ENCODE assay signal across 18 cellular contexts in genomic region chr5:135883441-135883840, GRCh38. TPM values are rescaled to one million over a fixed set of nuclear protein-coding genes. Genes with fewer than 3 reads are reported as not detected.
A peak's percentile ranks its signal among the peaks of the same experiment; 100 is the strongest.
DNase-seq lines count a peak whose midpoint lies in the region; ATAC-seq, FAIRE-seq and TF ChIP-seq lines count a peak whose summit lies in the region.
"Had no signal": no experiment of that assay in that cellular context is flagged by ENCODE, and none has a peak within 500 bp of the region (broad histone marks: within the 10 kb centered on the region; RNA-seq: fewer than 3 reads in every experiment).

No MANE protein-coding gene starts in this region.

- peaks cover 19% of the 10 kb centered on the region for H3K27me3 Mint-ChIP-seq in activated naive CD4-positive, alpha-beta T cell treated with anti-CD3 and anti-CD28 coated beads for 36 hours (ENCODE audit: low read depth)
- peaks cover 21 to 58% of the 10 kb centered on the region in 2 donors for H3K27me3 Mint-ChIP-seq in CD8-positive, alpha-beta memory T cell

- no peak for TF ChIP-seq RAD21 in GM12878 (IDR thresholded peaks at IDR 0.05; ENCODE audit: insufficient read depth, low read depth, low read length)

- FAIRE-seq in GM12878 (lab: Jason Lieb, UNC), result no peak

- CTCF ChIA-PET in activated naive CD4-positive, alpha-beta T cell treated with anti-CD3 and anti-CD28 coated beads for 36 hours (lab: Charles Lee), result interaction anchor here (1.3 kb wide), 1 partner anchor 329 kb away, joined by 3 read pairs; no protein-coding TSS in a partner anchor
- CTCF ChIA-PET in GM12878 (lab: Yijun Ruan, JAX), result no interaction called here
- CTCF ChIA-PET in CD8-positive, alpha-beta memory T cell (lab: Charles Lee), result no interaction called here

- H3K79me2 ChIP-seq in GM12878 (ENCODE audit: control insufficient read depth, insufficient read depth, low read length) (no peaks in the 10 kb centered on the region), osteoblast (ENCODE audit: insufficient read depth, low read length) (no peaks in the 10 kb centered on the region)

- H4K20me1 ChIP-seq in GM12878 (ENCODE audit: control insufficient read depth, insufficient read depth) (no peaks in the 10 kb centered on the region), osteoblast (ENCODE audit: insufficient read depth, low read length) (no peaks in the 10 kb centered on the region)

- no peaks in the 10 kb centered on the region for H3K36me3 Mint-ChIP-seq in activated naive CD4-positive, alpha-beta T cell treated with anti-CD3 and anti-CD28 coated beads for 36 hours (ENCODE audit: low read depth)
- H3K36me3 Mint-ChIP-seq in activated naive CD4-positive, alpha-beta T cell treated with anti-CD3 and anti-CD28 coated beads, Interleukin-2, amount 50 U/mL, for 72 hours, result no peaks in the 10 kb centered on the region
- no peaks in the 10 kb centered on the region for H3K36me3 Mint-ChIP-seq in CD8-positive, alpha-beta memory T cell
- H3K36me3 Mint-ChIP-seq: activated CD8-positive, alpha-beta memory T cell treated with anti-CD3 and anti-CD28 coated beads, Interleukin-2, amount 10 ng/mL, durations not matched to agents 7 days and 5 days had no signal

- TF ChIP-seq CTCF in GM12878 (IDR thresholded peaks at IDR 0.05 in 2 of 3, conservative IDR thresholded peaks at IDR 0.05 in 1 of 3; ENCODE audit: control insufficient read depth in 2 of 3, extremely low read depth in 1 of 3, insufficient read depth in 1 of 3, low read depth in 3 of 3, low read length in 3 of 3) (peak; percentile 38 to 44 (median 40); a peak in 4 of 6 replicates), osteoblast (IDR thresholded peaks at IDR 0.05; ENCODE audit: extremely low read depth, low read depth, low read length) (peak; percentile 25), ovary (IDR thresholded peaks at IDR 0.05) (no peak)

- TF ChIP-seq POLR2A in GM12878 (IDR thresholded peaks at IDR 0.05; ENCODE audit: low read depth, low read length) (no peak), ovary (IDR thresholded peaks at IDR 0.05) (no peak)

- WGBS in GM12878 (ENCODE audit: insufficient coverage, insufficient replicate concordance, low lambda C conversion rate, missing lambda C conversion rate), result 12% methylated on average over 4 of the region's 4 CpGs
- WGBS in ovary, 3 donors, result 74 to 83% (median 78%) methylated on average over 4 of the region's 4 CpGs

- peaks cover 4% of the 10 kb centered on the region for H3K4me1 Mint-ChIP-seq in activated naive CD4-positive, alpha-beta T cell treated with anti-CD3 and anti-CD28 coated beads for 36 hours (ENCODE audit: low read depth)
- peaks cover 8 to 9% (median 8%) of the 10 kb centered on the region in 3 donors for H3K4me1 Mint-ChIP-seq in CD8-positive, alpha-beta memory T cell

- in situ Hi-C loops in GM12878 (cut with MboI), result no loop called here

- TF ChIP-seq EP300 in GM12878 (IDR thresholded peaks at IDR 0.05; ENCODE audit: borderline replicate concordance in 1 of 2, control insufficient read depth in 1 of 2, low read depth in 2 of 2, low read length in 2 of 2) (no peak), ovary (IDR thresholded peaks at IDR 0.05) (no peak)

- H3K27me3 ChIP-seq in GM12878 (replicated peaks in 1 of 2; ENCODE audit: control insufficient read depth in 2 of 2, insufficient read depth in 2 of 2, low read length in 1 of 2), result no peaks in the 10 kb centered on the region
- peaks cover 24% of the 10 kb centered on the region for H3K27me3 ChIP-seq in osteoblast (ENCODE audit: insufficient read depth, low read length)
- no peaks in the 10 kb centered on the region for H3K27me3 ChIP-seq in CD8-positive, alpha-beta memory T cell (ENCODE audit: insufficient read depth, low read length, poor library complexity, severe bottlenecking)
- H3K27me3 ChIP-seq in ovary, result no peaks in the 10 kb centered on the region
- H3K27me3 ChIP-seq: vagina had no signal

- H2AFZ ChIP-seq in GM12878 (ENCODE audit: control insufficient read depth, low read depth, low read length) (no peak overlapping the region), osteoblast (ENCODE audit: low read length) (no peak overlapping the region)

- SMC1A ChIA-PET in GM12878 (lab: Charles Lee; ENCODE audit: uncharacterized antibody, unreplicated experiment), result no interaction called here

- RAD21 ChIA-PET in GM12878 (lab: Charles Lee; ENCODE audit: unreplicated experiment), result no interaction called here

- no TSS peak for BruUV-seq in GM12878 (replicated peaks; lab: Mats Ljungman, UMichigan)

- POLR2A ChIA-PET in GM12878 (lab: Charles Lee), result no interaction called here
- POLR2A ChIA-PET in CD8-positive, alpha-beta memory T cell (lab: Charles Lee), result no interaction called here

- H3K27ac ChIP-seq in GM12878 (ENCODE audit: control insufficient read depth, insufficient read depth), result no peak overlapping the region
- H3K27ac ChIP-seq in osteoblast (ENCODE audit: low read depth, low read length), result no peak overlapping the region
- H3K27ac ChIP-seq in CD8-positive, alpha-beta memory T cell (ENCODE audit: low read depth, low read length), result no peak overlapping the region
- no peak overlapping the region for H3K27ac ChIP-seq in ovary
- H3K27ac ChIP-seq: heart right ventricle, vagina had no signal

- H3K4me2 ChIP-seq in GM12878 (ENCODE audit: control insufficient read depth, insufficient read depth), result no peak overlapping the region
- H3K4me2 ChIP-seq in osteoblast (ENCODE audit: insufficient read depth, low read length), result no peak overlapping the region

- intact Hi-C loops in activated naive CD4-positive, alpha-beta T cell treated with anti-CD3 and anti-CD28 coated beads for 36 hours (cut with micrococcal nuclease), result no loop called here
- intact Hi-C loops in GM12878 (cut with micrococcal nuclease; ENCODE audit: unreplicated experiment), result no loop called here
- intact Hi-C loops in ovary (cut with DNase I), result loop anchor here in 1 of 4 donors (10.0 kb wide), 1 partner anchor 181 kb away; no protein-coding TSS in a partner anchor

- no peaks in the 10 kb centered on the region for H3K9me3 Mint-ChIP-seq in activated naive CD4-positive, alpha-beta T cell treated with anti-CD3 and anti-CD28 coated beads for 36 hours
- no peaks in the 10 kb centered on the region for H3K9me3 Mint-ChIP-seq in activated naive CD4-positive, alpha-beta T cell treated with anti-CD3 and anti-CD28 coated beads, Interleukin-2, amount 50 U/mL, for 72 hours
- no peaks in the 10 kb centered on the region for H3K9me3 Mint-ChIP-seq in CD8-positive, alpha-beta memory T cell

- H3K4me1 ChIP-seq in GM12878 (ENCODE audit: control insufficient read depth, insufficient read depth, low read length), result no peaks in the 10 kb centered on the region
- H3K4me1 ChIP-seq in osteoblast (ENCODE audit: insufficient read depth, low read length), result no peaks in the 10 kb centered on the region
- peaks cover 5% of the 10 kb centered on the region for H3K4me1 ChIP-seq in CD8-positive, alpha-beta memory T cell (ENCODE audit: insufficient read depth, low read length)
- peaks cover 6% of the 10 kb centered on the region for H3K4me1 ChIP-seq in ovary (ENCODE audit: insufficient read depth)

- no peaks in the 10 kb centered on the region for H3K9me3 ChIP-seq in GM12878 (replicated peaks; ENCODE audit: control insufficient read depth, insufficient read depth, low read length)
- no peaks in the 10 kb centered on the region for H3K9me3 ChIP-seq in osteoblast (ENCODE audit: low read depth, low read length)
- no peaks in the 10 kb centered on the region for H3K9me3 ChIP-seq in CD8-positive, alpha-beta memory T cell (ENCODE audit: low read length)
- H3K9me3 ChIP-seq in ovary, result no peaks in the 10 kb centered on the region
- H3K9me3 ChIP-seq: heart right ventricle, vagina had no signal

- no peak overlapping the region for H3K4me3 ChIP-seq in GM12878
- no peak overlapping the region for H3K4me3 ChIP-seq in osteoblast (ENCODE audit: insufficient read depth, low read length)
- H3K4me3 ChIP-seq in CD8-positive, alpha-beta memory T cell (ENCODE audit: low read length), result no peak overlapping the region
- no peak overlapping the region for H3K4me3 ChIP-seq in ovary
- H3K4me3 ChIP-seq: heart right ventricle, lung, vagina had no signal

- no peak overlapping the region for H3K4me3 Mint-ChIP-seq in activated naive CD4-positive, alpha-beta T cell treated with anti-CD3 and anti-CD28 coated beads for 36 hours
- no peak overlapping the region for H3K4me3 Mint-ChIP-seq in CD8-positive, alpha-beta memory T cell
- H3K4me3 Mint-ChIP-seq: activated CD8-positive, alpha-beta memory T cell treated with anti-CD3 and anti-CD28 coated beads, Interleukin-2, amount 10 ng/mL, durations not matched to agents 7 days and 5 days had no signal

- DNase-seq in activated naive CD4-positive, alpha-beta T cell treated with anti-CD3 and anti-CD28 coated beads for 36 hours, result peak; percentile 32
- DNase-seq in activated naive CD4-positive, alpha-beta T cell treated with anti-CD3 and anti-CD28 coated beads, Interleukin-2, amount 50 U/mL, for 72 hours (ENCODE audit: low spot score in 2 of 2), result no peak
- peak; percentile 15 for DNase-seq in HT-29 (ENCODE audit: low spot score)
- no peak for DNase-seq in GM12878 (ENCODE audit: low read depth, low spot score)
- DNase-seq in osteoblast (ENCODE audit: insufficient read length, low spot score, missing footprints), result peak; percentile 43
- no peak for DNase-seq in CD8-positive, alpha-beta memory T cell
- DNase-seq in stimulated activated naive CD4-positive, alpha-beta T cell treated with Interleukin-2 at 50 U/mL for 16 hours (lab: John Stamatoyannopoulos, UW), result no peak
- no peak for DNase-seq in ovary
- DNase-seq: activated CD8-positive, alpha-beta memory T cell treated with anti-CD3 and anti-CD28 coated beads, Interleukin-2, amount 10 ng/mL, durations not matched to agents 7 days and 5 days; effector CD4-positive, alpha-beta T cell; heart right ventricle; NCI-H2029 treated with DMSO at 0.1 percent for 48 hours; nucleus accumbens; T-helper 9 cell had no signal

- no peak overlapping the region for H3K27ac Mint-ChIP-seq in activated naive CD4-positive, alpha-beta T cell treated with anti-CD3 and anti-CD28 coated beads for 36 hours
- H3K27ac Mint-ChIP-seq in activated naive CD4-positive, alpha-beta T cell treated with anti-CD3 and anti-CD28 coated beads, Interleukin-2, amount 50 U/mL, for 72 hours, result no peak overlapping the region
- H3K27ac Mint-ChIP-seq in CD8-positive, alpha-beta memory T cell, result no peak overlapping the region
- H3K27ac Mint-ChIP-seq: activated CD8-positive, alpha-beta memory T cell treated with anti-CD3 and anti-CD28 coated beads, Interleukin-2, amount 10 ng/mL, durations not matched to agents 7 days and 5 days had no signal

- ATAC-seq in activated naive CD4-positive, alpha-beta T cell treated with anti-CD3 and anti-CD28 coated beads, Interleukin-2, amount 50 U/mL, for 72 hours, result no peak
- ATAC-seq in GM12878, result peak; percentile 40; the same call in 2 of the 3 replicates
- ATAC-seq: activated CD8-positive, alpha-beta memory T cell treated with anti-CD3 and anti-CD28 coated beads, Interleukin-2, amount 10 ng/mL, durations not matched to agents 7 days and 5 days; heart right ventricle had no signal

- H3K9ac ChIP-seq in GM12878 (ENCODE audit: control insufficient read depth, insufficient read depth, low read length), result no peak overlapping the region

- H3K36me3 ChIP-seq in GM12878 (ENCODE audit: control insufficient read depth in 2 of 2, insufficient read depth in 2 of 2, low read length in 1 of 2) (no peaks in the 10 kb centered on the region), osteoblast (ENCODE audit: insufficient read depth, low read length) (no peaks in the 10 kb centered on the region), ovary (no peaks in the 10 kb centered on the region)
- no peaks in the 10 kb centered on the region for H3K36me3 ChIP-seq in CD8-positive, alpha-beta memory T cell (ENCODE audit: insufficient read depth, low read length)
- H3K36me3 ChIP-seq: heart right ventricle, vagina had no signal

RNA-seq across cellular contexts. Expression of gene IL9, which starts 12.2 kb away (rescaled TPM):
- total RNA-seq in activated naive CD4-positive, alpha-beta T cell treated with anti-CD3 and anti-CD28 coated beads for 36 hours, result not detected
- total RNA-seq in activated naive CD4-positive, alpha-beta T cell treated with anti-CD3 and anti-CD28 coated beads, Interleukin-2, amount 50 U/mL, for 72 hours, result under 1 TPM; 0.43 to 0.93 TPM
- total RNA-seq in HT-29 (2014; rRNA removed; shearing (Covaris generic)), result not detected in 2 replicates
- total RNA-seq in GM12878 (2013; cell fraction: nucleolus; rRNA removed), result not detected in 2 replicates
- not detected in 2 replicates for total RNA-seq in GM12878 (2014; rRNA removed)
- total RNA-seq in GM12878 (2014; rRNA removed; fragmentation: Illumina TruSeq; extraction: Trizol), result not detected in 2 replicates
- total RNA-seq in GM12878 (2021), result not detected in 2 replicates
- not detected for polyA plus RNA-seq in GM12878 (2011; ENCODE audit: low read depth)
- not detected in 2 replicates for polyA plus RNA-seq in GM12878 (2011; rRNA removed)
- not detected in 2 replicates for polyA plus RNA-seq in GM12878 (2011; cell fraction: cytosol; rRNA removed)
- not detected in 2 replicates for polyA plus RNA-seq in GM12878 (2011; cell fraction: nucleus; rRNA removed)
- polyA plus RNA-seq in GM12878 (2012), result not detected in 2 replicates
- not detected in 2 replicates for polyA plus RNA-seq in GM12878 (2014; fragmentation: Illumina TruSeq; extraction: Trizol)
- polyA plus RNA-seq in GM12878 (2014; fragmentation: Nextera tagmentation; extraction: Ambion mirVana), result not detected
- polyA plus RNA-seq in GM12878 (2014; rRNA removed), result not detected in 2 replicates
- not detected for polyA plus RNA-seq in GM12878 (2016; fragmentation: Nextera tagmentation; extraction: Ambion mirVana)
- polyA minus RNA-seq in GM12878 (2011; rRNA and poly(A)+ RNA removed), result not detected in 2 replicates
- not detected in 2 replicates for polyA minus RNA-seq in GM12878 (2011; cell fraction: cytosol; rRNA and poly(A)+ RNA removed)
- not detected in 2 replicates for polyA minus RNA-seq in GM12878 (2011; cell fraction: nucleus; rRNA and poly(A)+ RNA removed)
- not detected in 2 replicates for total RNA-seq in osteoblast
- 10 to 100 TPM; 12.5 to 13.0 TPM for total RNA-seq in CD8-positive, alpha-beta memory T cell
- not detected for polyA plus RNA-seq in CD8-positive, alpha-beta memory T cell
- not detected for total RNA-seq in ovary
- not detected for polyA plus RNA-seq in ovary
- total RNA-seq: activated CD8-positive, alpha-beta memory T cell treated with anti-CD3 and anti-CD28 coated beads, Interleukin-2, amount 10 ng/mL, durations not matched to agents 7 days and 5 days; G401; heart right ventricle; HT1080; lung; vagina had no signal
- polyA plus RNA-seq: heart right ventricle, lung had no signal

RNA-seq across cellular contexts. Expression of gene SLC25A48, which starts 49.0 kb away (rescaled TPM):
- not detected for total RNA-seq in activated naive CD4-positive, alpha-beta T cell treated with anti-CD3 and anti-CD28 coated beads for 36 hours
- total RNA-seq in activated naive CD4-positive, alpha-beta T cell treated with anti-CD3 and anti-CD28 coated beads, Interleukin-2, amount 50 U/mL, for 72 hours, result not detected
- total RNA-seq in HT-29 (2014; rRNA removed; shearing (Covaris generic)), result not detected in 2 replicates
- total RNA-seq in GM12878 (2013; cell fraction: nucleolus; rRNA removed), result not detected in 2 replicates
- total RNA-seq in GM12878 (2014; rRNA removed) (0.06 TPM in 1 of 2 replicates, not detected in the other), GM12878 (2014; rRNA removed; fragmentation: Illumina TruSeq; extraction: Trizol) (not detected in 2 replicates), GM12878 (2021) (not detected in 2 replicates), osteoblast (not detected in 2 replicates), ovary (1 to 10 TPM in 1 of 7 donors, not detected in 6; 1.4 TPM)
- not detected for polyA plus RNA-seq in GM12878 (2011; ENCODE audit: low read depth)
- polyA plus RNA-seq in GM12878 (2011; rRNA removed) (not detected in 2 replicates), GM12878 (2014; fragmentation: Illumina TruSeq; extraction: Trizol) (not detected in 2 replicates), GM12878 (2014; fragmentation: Nextera tagmentation; extraction: Ambion mirVana) (not detected), GM12878 (2014; rRNA removed) (not detected in 2 replicates), GM12878 (2016; fragmentation: Nextera tagmentation; extraction: Ambion mirVana) (not detected), ovary (not detected)
- polyA plus RNA-seq in GM12878 (2011; cell fraction: cytosol; rRNA removed), result not detected in 2 replicates
- 0.07 TPM in 1 of 2 replicates, not detected in the other for polyA plus RNA-seq in GM12878 (2011; cell fraction: nucleus; rRNA removed)
- 0.07 TPM in 1 of 2 replicates, not detected in the other for polyA plus RNA-seq in GM12878 (2012)
- polyA minus RNA-seq in GM12878 (2011; rRNA and poly(A)+ RNA removed), result not detected in 2 replicates
- polyA minus RNA-seq in GM12878 (2011; cell fraction: cytosol; rRNA and poly(A)+ RNA removed), result not detected in 2 replicates
- not detected in 2 replicates for polyA minus RNA-seq in GM12878 (2011; cell fraction: nucleus; rRNA and poly(A)+ RNA removed)
- not detected for total RNA-seq in CD8-positive, alpha-beta memory T cell
- not detected for polyA plus RNA-seq in CD8-positive, alpha-beta memory T cell
- total RNA-seq: activated CD8-positive, alpha-beta memory T cell treated with anti-CD3 and anti-CD28 coated beads, Interleukin-2, amount 10 ng/mL, durations not matched to agents 7 days and 5 days; G401; lung had no signal
- polyA plus RNA-seq: lung had no signal

Comparison
In these comparisons a context has a peak if more than half of its experiments do, and no peak if none do; other contexts are left out.
1. DNase-seq: peak in activated naive CD4-positive, alpha-beta T cell treated with anti-CD3 and anti-CD28 coated beads for 36 hours (single experiment), HT-29 (single experiment) and osteoblast (single experiment); none in activated naive CD4-positive, alpha-beta T cell treated with anti-CD3 and anti-CD28 coated beads, Interleukin-2, amount 50 U/mL, for 72 hours (0 of 2), GM12878 (single experiment), CD8-positive, alpha-beta memory T cell (0 of 5), stimulated activated naive CD4-positive, alpha-beta T cell treated with Interleukin-2 at 50 U/mL for 16 hours (single experiment) and ovary (0 of 5).
2. CTCF ChIP-seq: peak in GM12878 (3 of 3) and osteoblast (single experiment); none in ovary (0 of 3).
3. RNA of gene IL9, which starts 12.2 kb away (total RNA-seq): 12.5 to 13.0 TPM in CD8-positive, alpha-beta memory T cell; 0.43 to 0.93 TPM in activated naive CD4-positive, alpha-beta T cell treated with anti-CD3 and anti-CD28 coated beads, Interleukin-2, amount 50 U/mL, for 72 hours, not detected in activated naive CD4-positive, alpha-beta T cell treated with anti-CD3 and anti-CD28 coated beads for 36 hours, not detected in HT-29, not detected in GM12878, not detected in osteoblast and not detected in ovary; every median in the first group is over 4 times any median in the second.